In the genomic region with DNA sequence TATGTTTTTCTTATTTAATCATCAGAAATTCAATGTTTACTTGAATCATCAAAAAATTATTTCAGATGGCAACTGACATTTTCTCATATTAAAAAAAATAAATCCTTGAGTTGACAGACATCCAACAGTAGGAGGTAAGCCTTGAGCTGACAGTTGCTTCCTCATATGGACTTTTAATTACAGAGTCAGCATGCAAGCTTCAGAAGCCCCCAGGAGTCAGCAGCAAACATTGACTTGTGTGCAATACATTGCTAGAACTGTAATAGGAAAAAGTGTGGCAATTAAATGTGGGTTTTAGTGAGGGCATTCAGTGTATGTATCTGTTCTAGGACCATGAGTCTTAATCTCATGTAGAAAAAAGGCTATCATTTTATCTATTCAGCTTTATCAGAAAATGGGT, we compare ENCODE assay signal across 20 cellular contexts.
A peak's percentile ranks its signal among the peaks of the same experiment; 100 is the strongest.
DNase-seq lines count a peak whose midpoint lies in the region; ATAC-seq and TF ChIP-seq lines count a peak whose summit lies in the region.
"Had no signal": no experiment of that assay in that cellular context is flagged by ENCODE, and none has a peak within 500 bp of the region (broad histone marks: within the 10 kb centered on the region; RNA-seq: fewer than 3 reads in every experiment).

No MANE protein-coding gene starts in this region.

- H2AK5ac ChIP-seq in trophoblast cell (ENCODE audit: low read length): no peak overlapping the region

- no peaks in the 10 kb centered on the region for H3K4me1 Mint-ChIP-seq in activated CD8-positive, alpha-beta T cell treated with anti-CD3 and anti-CD28 coated beads, Interleukin-2, amount 10 ng/mL, durations not matched to agents 7 days and 5 days (ENCODE audit: low read depth)
- H3K4me1 Mint-ChIP-seq: B cell had no signal

- H3K27me3 ChIP-seq in adipocyte (replicated peaks; ENCODE audit: control insufficient read depth, insufficient read depth, low read length) (no peaks in the 10 kb centered on the region), smooth muscle cell (ENCODE audit: low read depth) (no peaks in the 10 kb centered on the region), trophoblast cell (ENCODE audit: insufficient read depth, low read length) (no peaks in the 10 kb centered on the region)
- H3K27me3 ChIP-seq: BLaER1 treated with 17β-estradiol and CSF1 and Interleukin-3, amounts not matched to agents 10 nM and 100 nM had no signal

- H3K4me3 Mint-ChIP-seq in activated CD8-positive, alpha-beta T cell treated with anti-CD3 and anti-CD28 coated beads, Interleukin-2, amount 10 ng/mL, durations not matched to agents 7 days and 5 days: no peak overlapping the region
- H3K4me3 Mint-ChIP-seq: B cell; CD4-positive, alpha-beta T cell; CD8-positive, alpha-beta T cell had no signal

- no peak overlapping the region for H3K27ac Mint-ChIP-seq in activated CD8-positive, alpha-beta T cell treated with anti-CD3 and anti-CD28 coated beads, Interleukin-2, amount 10 ng/mL, durations not matched to agents 7 days and 5 days
- H3K27ac Mint-ChIP-seq: B cell; CD4-positive, alpha-beta T cell; CD8-positive, alpha-beta T cell had no signal

- CTCF ChIA-PET in activated CD8-positive, alpha-beta T cell treated with anti-CD3 and anti-CD28 coated beads, Interleukin-2, amount 10 ng/mL, durations not matched to agents 7 days and 5 days (lab: Charles Lee): no interaction called here

- POLR2A ChIA-PET in activated CD8-positive, alpha-beta T cell treated with anti-CD3 and anti-CD28 coated beads, Interleukin-2, amount 10 ng/mL, durations not matched to agents 7 days and 5 days (lab: Charles Lee): no interaction called here

- peak overlapping the region; percentile 64 for H3K4me2 ChIP-seq in smooth muscle cell
- H3K4me2 ChIP-seq in trophoblast cell (ENCODE audit: low read length): no peak overlapping the region
- H3K4me2 ChIP-seq: BLaER1 treated with 17β-estradiol and CSF1 and Interleukin-3, amounts not matched to agents 10 nM and 100 nM had no signal

- H3K27ac ChIP-seq in smooth muscle cell (ENCODE audit: low read depth) (peak overlapping the region; percentile 36), trophoblast cell (ENCODE audit: low read depth, low read length) (no peak overlapping the region)
- H3K27ac ChIP-seq: BLaER1 treated with 17β-estradiol and CSF1 and Interleukin-3, amounts not matched to agents 10 nM and 100 nM; C4-2B had no signal

- H3K36me3 Mint-ChIP-seq in activated CD8-positive, alpha-beta T cell treated with anti-CD3 and anti-CD28 coated beads, Interleukin-2, amount 10 ng/mL, durations not matched to agents 7 days and 5 days (ENCODE audit: low read depth): no peaks in the 10 kb centered on the region
- H3K36me3 Mint-ChIP-seq: CD8-positive, alpha-beta T cell had no signal

- no peak overlapping the region for H3K23ac ChIP-seq in trophoblast cell (ENCODE audit: low read length)

- H3K79me1 ChIP-seq in trophoblast cell (ENCODE audit: low read length): no peaks in the 10 kb centered on the region

- H3K9ac ChIP-seq in adipocyte (ENCODE audit: low read length) (peak overlapping the region; percentile 13), smooth muscle cell (ENCODE audit: low read depth) (no peak overlapping the region), trophoblast cell (ENCODE audit: low read length) (no peak overlapping the region)
- H3K9ac ChIP-seq: BLaER1 treated with 17β-estradiol and CSF1 and Interleukin-3, amounts not matched to agents 10 nM and 100 nM had no signal

- H3K4me3 ChIP-seq in adipocyte (ENCODE audit: low read length): no peak overlapping the region
- H3K4me3 ChIP-seq in smooth muscle cell: no peak overlapping the region
- H3K4me3 ChIP-seq in trophoblast cell (ENCODE audit: low read depth, low read length): no peak overlapping the region
- H3K4me3 ChIP-seq: BLaER1 treated with 17β-estradiol and CSF1 and Interleukin-3, amounts not matched to agents 10 nM and 100 nM; GM12878 had no signal

- H4K12ac ChIP-seq in trophoblast cell (ENCODE audit: low read depth, low read length): no peak overlapping the region

- H3K4me1 ChIP-seq in adipocyte (ENCODE audit: control insufficient read depth, insufficient read depth, low read length) (peaks cover 4% of the 10 kb centered on the region), smooth muscle cell (ENCODE audit: low read depth) (peaks cover 10% of the 10 kb centered on the region), trophoblast cell (ENCODE audit: control insufficient read depth in 1 of 2, insufficient read depth in 2 of 2, low read length in 2 of 2) (no peaks in the 10 kb centered on the region)
- H3K4me1 ChIP-seq: BLaER1 treated with 17β-estradiol and CSF1 and Interleukin-3, amounts not matched to agents 10 nM and 100 nM; Caco-2 had no signal

- H4K8ac ChIP-seq in trophoblast cell (ENCODE audit: low read depth, low read length): no peak overlapping the region

- H3K27me3 Mint-ChIP-seq in activated CD8-positive, alpha-beta T cell treated with anti-CD3 and anti-CD28 coated beads, Interleukin-2, amount 10 ng/mL, durations not matched to agents 7 days and 5 days (ENCODE audit: low read depth): no peaks in the 10 kb centered on the region
- H3K27me3 Mint-ChIP-seq: B cell; CD4-positive, alpha-beta T cell had no signal

- peaks cover 6% of the 10 kb centered on the region for H3F3A ChIP-seq in smooth muscle cell (ENCODE audit: low read depth)

- H3K9me3 ChIP-seq in adipocyte (ENCODE audit: control insufficient read depth, low read length) (no peaks in the 10 kb centered on the region), smooth muscle cell (replicated peaks; ENCODE audit: low read depth) (no peaks in the 10 kb centered on the region), trophoblast cell (ENCODE audit: insufficient read depth, low read depth, low read length) (no peaks in the 10 kb centered on the region)
- H3K9me3 ChIP-seq: Caco-2 had no signal

- H3K18ac ChIP-seq in trophoblast cell (ENCODE audit: low read length): no peak overlapping the region

- H4K20me1 ChIP-seq in smooth muscle cell (ENCODE audit: low read depth): no peaks in the 10 kb centered on the region
- H4K20me1 ChIP-seq: BLaER1 treated with 17β-estradiol and CSF1 and Interleukin-3, amounts not matched to agents 10 nM and 100 nM had no signal

- in situ Hi-C loops in G401 (cut with HindIII; ENCODE audit: low sequenced_read_pairs): no loop called here

- no peak overlapping the region for H2BK120ac ChIP-seq in trophoblast cell (ENCODE audit: insufficient read depth, low read length, poor library complexity)

- no peak overlapping the region for H3K14ac ChIP-seq in trophoblast cell (ENCODE audit: low read length)

- ATAC-seq in activated CD8-positive, alpha-beta T cell treated with anti-CD3 and anti-CD28 coated beads, Interleukin-2, amount 10 ng/mL, durations not matched to agents 7 days and 5 days: no peak
- no peak for ATAC-seq in HG02885 (IDR thresholded peaks at IDR 0.05; ENCODE audit: poor library complexity, unreplicated experiment)
- ATAC-seq: CD8-positive, alpha-beta T cell; GM12878 had no signal

- H3K4ac ChIP-seq in trophoblast cell (ENCODE audit: low read depth, low read length): no peak overlapping the region

- TF ChIP-seq CTCF in smooth muscle cell (IDR thresholded peaks at IDR 0.05; ENCODE audit: borderline replicate concordance, insufficient read depth, poor library complexity, severe bottlenecking): no peak

- H3K36me3 ChIP-seq in adipocyte (ENCODE audit: control insufficient read depth, insufficient read depth, low read length, severe bottlenecking): no peaks in the 10 kb centered on the region
- H3K36me3 ChIP-seq in smooth muscle cell (ENCODE audit: low read depth): no peaks in the 10 kb centered on the region
- no peaks in the 10 kb centered on the region for H3K36me3 ChIP-seq in trophoblast cell (ENCODE audit: control insufficient read depth in 1 of 2, insufficient read depth in 2 of 2, low read length in 2 of 2)
- H3K36me3 ChIP-seq: BLaER1 treated with 17β-estradiol and CSF1 and Interleukin-3, amounts not matched to agents 10 nM and 100 nM had no signal

- no peak overlapping the region for H4K91ac ChIP-seq in trophoblast cell (ENCODE audit: low read depth, low read length)

- H3K9me3 Mint-ChIP-seq in activated CD8-positive, alpha-beta T cell treated with anti-CD3 and anti-CD28 coated beads, Interleukin-2, amount 10 ng/mL, durations not matched to agents 7 days and 5 days (ENCODE audit: insufficient read depth): no peaks in the 10 kb centered on the region

- H2BK12ac ChIP-seq in trophoblast cell (ENCODE audit: low read length): no peak overlapping the region

- DNase-seq in G401 (ENCODE audit: low spot score) (peak; percentile 98), adipocyte (ENCODE audit: low read depth) (no peak), cerebellar nuclear complex (lab: John Stamatoyannopoulos, UW) (peak; percentile 81), smooth muscle cell (lab: John Stamatoyannopoulos, UW; ENCODE audit: unreplicated experiment) (no peak), trophoblast cell (no peak), NCI-H128 (lab: John Stamatoyannopoulos, UW; ENCODE audit: unreplicated experiment) (no peak)
- no peak for DNase-seq in activated CD8-positive, alpha-beta T cell treated with anti-CD3 and anti-CD28 coated beads, Interleukin-2, amount 10 ng/mL, durations not matched to agents 7 days and 5 days
- DNase-seq: 8988T; AML-193; Caco-2; Calu3; CD4-positive, alpha-beta T cell; CD8-positive, alpha-beta T cell; DMS79 treated with DMSO at 0.1 percent for 48 hours; GDM1 had no signal

- H2AFZ ChIP-seq in smooth muscle cell (ENCODE audit: low read depth) (peak overlapping the region; percentile 26), trophoblast cell (ENCODE audit: insufficient read depth, low read length, poor library complexity) (no peak overlapping the region)

- no peaks in the 10 kb centered on the region for H3K79me2 ChIP-seq in smooth muscle cell (ENCODE audit: low read depth)
- H3K79me2 ChIP-seq in trophoblast cell (ENCODE audit: control insufficient read depth, insufficient read depth, low read length, poor library complexity): no peaks in the 10 kb centered on the region

- no peak overlapping the region for H2BK5ac ChIP-seq in trophoblast cell (ENCODE audit: low read depth, low read length, poor library complexity)

Comparison
In these comparisons a context has a peak if more than half of its experiments do, and no peak if none do; other contexts are left out.
1. DNase-seq: peak in G401 (single experiment) and cerebellar nuclear complex (2 of 2); none in adipocyte (single experiment), smooth muscle cell (single experiment), activated CD8-positive, alpha-beta T cell treated with anti-CD3 and anti-CD28 coated beads, Interleukin-2, amount 10 ng/mL, durations not matched to agents 7 days and 5 days (single experiment), trophoblast cell (0 of 2) and NCI-H128 (single experiment).